In genomic region chr20:52152921-52153320, GRCh38 we compare ENCODE assay signal across 37 cellular contexts. TPM values are rescaled to one million over a fixed set of nuclear protein-coding genes. Genes with fewer than 3 reads are reported as not detected.
DNase-seq lines count a peak whose midpoint lies in the region; ATAC-seq, FAIRE-seq and TF ChIP-seq lines count a peak whose summit lies in the region.
"Had no signal": no experiment of that assay in that cellular context is flagged by ENCODE, and none has a peak within 500 bp of the region (broad histone marks: within the 10 kb centered on the region; RNA-seq: fewer than 3 reads in every experiment).

No MANE protein-coding gene starts in this region.

- DNase-seq in astrocyte (ENCODE audit: low read depth) = no peak
- no peak for DNase-seq in bronchial epithelial cell (ENCODE audit: low read depth)
- no peak for DNase-seq in nephron progenitor cell
- no peak for DNase-seq in neuronal stem cell (ENCODE audit: low spot score)
- no peak for DNase-seq in NCI-H2029 (lab: John Stamatoyannopoulos, UW)
- no peak for DNase-seq in stimulated activated CD4-positive, alpha-beta T cell treated with anti-CD3 and anti-CD28 coated beads, Interleukin-2, amount 100 ng/mL, for 48 hours
- DNase-seq in anterior cingulate cortex (lab: John Stamatoyannopoulos, UW) = no peak
- DNase-seq: 8988T; ACHN; AML-193; BE2C; C1 segment of cervical spinal cord; Caco-2; Calu3; CD4-positive, alpha-beta memory T cell; CD4-positive, alpha-beta T cell; CD4-positive, CD25-positive, alpha-beta regulatory T cell; CD8-positive, alpha-beta memory T cell; CD8-positive, alpha-beta T cell; COR-L47; DMS 273 treated with DMSO at 0.1 percent for 48 hours; DMS153; DMS53; DMS79; DMS79 treated with DMSO at 0.1 percent for 48 hours; DND-41; EL had no signal

- H2AK5ac ChIP-seq in neuronal stem cell (ENCODE audit: low read depth, low read length) = no peak overlapping the region

- no peak overlapping the region for H3K23ac ChIP-seq in neuronal stem cell (ENCODE audit: low read depth, low read length, poor library complexity)

- no peak overlapping the region for H3K18ac ChIP-seq in neuronal stem cell (ENCODE audit: low read length)

- H3K27ac ChIP-seq in astrocyte (ENCODE audit: low read depth, low read length) (no peak overlapping the region), neuronal stem cell (replicated peaks; ENCODE audit: low read length) (no peak overlapping the region)
- H3K27ac ChIP-seq: 22Rv1; A549; BLaER1; BLaER1 treated with 17β-estradiol and CSF1 and Interleukin-3, amounts not matched to agents 10 nM and 100 nM; C4-2B had no signal

- no peak overlapping the region for H3K4me3 Mint-ChIP-seq in astrocyte (ENCODE audit: unreplicated experiment)
- no peak overlapping the region for H3K4me3 Mint-ChIP-seq in nephron progenitor cell
- H3K4me3 Mint-ChIP-seq: B cell; CD14-positive monocyte; CD4-positive, alpha-beta memory T cell; CD4-positive, alpha-beta T cell; CD4-positive, CD25-positive, alpha-beta regulatory T cell; CD8-positive, alpha-beta memory T cell; CD8-positive, alpha-beta T cell had no signal

- TF ChIP-seq CTCF in astrocyte (IDR thresholded peaks at IDR 0.05; ENCODE audit: insufficient read depth, low read depth, low read length) (no peak), bronchial epithelial cell (IDR thresholded peaks at IDR 0.05; ENCODE audit: insufficient read depth, low read length, severe bottlenecking) (no peak), nephron progenitor cell (IDR thresholded peaks at IDR 0.05) (no peak)

- no CpG with 5 or more reads among the region's 19 CpGs for WGBS in neuronal stem cell (ENCODE audit: extremely low coverage in 2 of 2, insufficient read length in 2 of 2, insufficient replicate concordance in 1 of 2), 2 donors

- no peak overlapping the region for H4K91ac ChIP-seq in neuronal stem cell (ENCODE audit: low read depth, low read length, poor library complexity)

- no peak overlapping the region for H2BK15ac ChIP-seq in neuronal stem cell (ENCODE audit: low read length)

- no peaks in the 10 kb centered on the region for H4K20me1 ChIP-seq in astrocyte (ENCODE audit: insufficient read depth, low read length)

- H3K36me3 Mint-ChIP-seq in astrocyte (ENCODE audit: low read depth, unreplicated experiment) (peaks cover 27% of the 10 kb centered on the region), nephron progenitor cell (ENCODE audit: low read depth) (peaks cover 78% of the 10 kb centered on the region)

- H2BK120ac ChIP-seq in neuronal stem cell (ENCODE audit: low read depth, low read length) = no peak overlapping the region

- H2BK5ac ChIP-seq in neuronal stem cell (ENCODE audit: low read length) = peak overlapping the region; percentile 2

- H2BK12ac ChIP-seq in neuronal stem cell (ENCODE audit: low read length) = no peak overlapping the region

- H3K36me3 ChIP-seq in astrocyte (ENCODE audit: insufficient read depth, low read length) = peaks cover 4% of the 10 kb centered on the region
- peaks cover 7% of the 10 kb centered on the region for H3K36me3 ChIP-seq in bronchial epithelial cell (ENCODE audit: control insufficient read depth, insufficient read depth, low read length)
- H3K36me3 ChIP-seq in neuronal stem cell (replicated peaks in 1 of 2; ENCODE audit: control insufficient read depth in 2 of 2, insufficient read depth in 2 of 2, low read length in 2 of 2) = peaks cover 12 to 72% of the 10 kb centered on the region in 2 donors

- H2AFZ ChIP-seq in astrocyte (ENCODE audit: low read depth, low read length) = no peak overlapping the region
- H2AFZ ChIP-seq in neuronal stem cell (ENCODE audit: low read length) = no peak overlapping the region

- H3K27me3 ChIP-seq in astrocyte (ENCODE audit: insufficient read depth, low read length) = no peaks in the 10 kb centered on the region
- no peaks in the 10 kb centered on the region for H3K27me3 ChIP-seq in bronchial epithelial cell (ENCODE audit: control insufficient read depth, insufficient read depth, low read length)
- H3K27me3 ChIP-seq in neuronal stem cell (ENCODE audit: control insufficient read depth in 3 of 3, insufficient read depth in 3 of 3, low read depth in 1 of 3, low read length in 3 of 3) = no peaks in the 10 kb centered on the region
- H3K27me3 ChIP-seq: BE2C; BLaER1; BLaER1 treated with 17β-estradiol and CSF1 and Interleukin-3, amounts not matched to agents 10 nM and 100 nM had no signal

- H3K9me3 ChIP-seq in astrocyte (ENCODE audit: insufficient read depth, low read depth, low read length) (no peaks in the 10 kb centered on the region), neuronal stem cell (replicated peaks in 1 of 2; ENCODE audit: control insufficient read depth in 2 of 2, insufficient read depth in 1 of 2, low read depth in 1 of 2, low read length in 2 of 2) (peaks cover 0 to 16% of the 10 kb centered on the region in 2 donors)
- H3K9me3 ChIP-seq: BE2C, Caco-2 had no signal

- H3K79me2 ChIP-seq in astrocyte (ENCODE audit: insufficient read depth, low read length) = no peaks in the 10 kb centered on the region

- H3K9ac ChIP-seq in astrocyte (ENCODE audit: low read length) (no peak overlapping the region), neuronal stem cell (ENCODE audit: low read depth, low read length, poor library complexity) (no peak overlapping the region)
- H3K9ac ChIP-seq: BLaER1; BLaER1 treated with 17β-estradiol and CSF1 and Interleukin-3, amounts not matched to agents 10 nM and 100 nM had no signal

- no peak for FAIRE-seq in astrocyte (lab: Jason Lieb, UNC)
- FAIRE-seq in bronchial epithelial cell (lab: Jason Lieb, UNC) = peak; percentile 52
- FAIRE-seq: A204.1, A549, D721Med had no signal

- H3K4me1 Mint-ChIP-seq in astrocyte (ENCODE audit: low read depth, unreplicated experiment) = no peaks in the 10 kb centered on the region
- H3K4me1 Mint-ChIP-seq in nephron progenitor cell = no peaks in the 10 kb centered on the region
- H3K4me1 Mint-ChIP-seq: B cell; CD14-positive monocyte; CD4-positive, alpha-beta memory T cell had no signal

- H3K79me1 ChIP-seq in neuronal stem cell (ENCODE audit: low read depth, low read length) = no peaks in the 10 kb centered on the region

- ATAC-seq in GM19463 (IDR thresholded peaks at IDR 0.05; ENCODE audit: unreplicated experiment) = no peak
- ATAC-seq: A549; CD8-positive, alpha-beta T cell had no signal

- H3K4me1 ChIP-seq in astrocyte (ENCODE audit: insufficient read depth, low read length) (no peaks in the 10 kb centered on the region), neuronal stem cell (ENCODE audit: control insufficient read depth in 2 of 2, insufficient read depth in 1 of 2, low read depth in 1 of 2, low read length in 2 of 2) (no peaks in the 10 kb centered on the region)
- H3K4me1 ChIP-seq: A549; BE2C; BLaER1; BLaER1 treated with 17β-estradiol and CSF1 and Interleukin-3, amounts not matched to agents 10 nM and 100 nM; Caco-2 had no signal

- no peak overlapping the region for H4K8ac ChIP-seq in neuronal stem cell (ENCODE audit: low read depth, low read length)

- H3K27ac Mint-ChIP-seq in astrocyte (ENCODE audit: unreplicated experiment) (peak overlapping the region; percentile 71), nephron progenitor cell (peak overlapping the region; percentile 69)
- H3K27ac Mint-ChIP-seq: B cell; CD4-positive, alpha-beta T cell; CD4-positive, CD25-positive, alpha-beta regulatory T cell; CD8-positive, alpha-beta memory T cell; CD8-positive, alpha-beta T cell had no signal

- H3K4me2 ChIP-seq in astrocyte (ENCODE audit: low read length) = no peak overlapping the region
- no peak overlapping the region for H3K4me2 ChIP-seq in neuronal stem cell (ENCODE audit: insufficient read depth, low read length, poor library complexity, severe bottlenecking)
- H3K4me2 ChIP-seq: A549; BLaER1; BLaER1 treated with 17β-estradiol and CSF1 and Interleukin-3, amounts not matched to agents 10 nM and 100 nM had no signal

- H3K4me3 ChIP-seq in astrocyte (ENCODE audit: insufficient read depth, low read depth, low read length) = no peak overlapping the region
- H3K4me3 ChIP-seq in bronchial epithelial cell (ENCODE audit: low read depth, low read length) = no peak overlapping the region
- H3K4me3 ChIP-seq in neuronal stem cell (ENCODE audit: low read length in 2 of 2) = no peak overlapping the region
- H3K4me3 ChIP-seq: A549; BLaER1; BLaER1 treated with 17β-estradiol and CSF1 and Interleukin-3, amounts not matched to agents 10 nM and 100 nM had no signal

- H3K14ac ChIP-seq in neuronal stem cell (ENCODE audit: low read length) = no peak overlapping the region

- H3K9me3 Mint-ChIP-seq in astrocyte (ENCODE audit: unreplicated experiment) (no peaks in the 10 kb centered on the region), nephron progenitor cell (peaks cover 21% of the 10 kb centered on the region)
- H3K9me3 Mint-ChIP-seq: CD4-positive, alpha-beta T cell; CD8-positive, alpha-beta memory T cell; CD8-positive, alpha-beta T cell had no signal

- H3K4ac ChIP-seq in neuronal stem cell (ENCODE audit: low read length) = no peak overlapping the region

- H3K27me3 Mint-ChIP-seq in astrocyte (ENCODE audit: low read depth, unreplicated experiment) (no peaks in the 10 kb centered on the region), nephron progenitor cell (ENCODE audit: low read depth, poor library complexity) (no peaks in the 10 kb centered on the region)
- H3K27me3 Mint-ChIP-seq: B cell; CD4-positive, alpha-beta memory T cell; CD4-positive, alpha-beta T cell; CD4-positive, CD25-positive, alpha-beta regulatory T cell; CD8-positive, alpha-beta memory T cell had no signal

RNA-seq across cellular contexts. Expression of gene ZFP64, which starts 38.7 kb away (rescaled TPM):
- total RNA-seq in astrocyte (20.3 TPM in 2 replicates), bronchial epithelial cell (27.5 and 49.8 TPM in 2 replicates)
- 22.8 TPM for polyA plus RNA-seq in neuronal stem cell (2013, experiment 1 of 2)
- polyA plus RNA-seq in neuronal stem cell (2013, experiment 2 of 2) = 22.1 TPM
